ENCODE assay signal across 19 cellular contexts in the genomic region with DNA sequence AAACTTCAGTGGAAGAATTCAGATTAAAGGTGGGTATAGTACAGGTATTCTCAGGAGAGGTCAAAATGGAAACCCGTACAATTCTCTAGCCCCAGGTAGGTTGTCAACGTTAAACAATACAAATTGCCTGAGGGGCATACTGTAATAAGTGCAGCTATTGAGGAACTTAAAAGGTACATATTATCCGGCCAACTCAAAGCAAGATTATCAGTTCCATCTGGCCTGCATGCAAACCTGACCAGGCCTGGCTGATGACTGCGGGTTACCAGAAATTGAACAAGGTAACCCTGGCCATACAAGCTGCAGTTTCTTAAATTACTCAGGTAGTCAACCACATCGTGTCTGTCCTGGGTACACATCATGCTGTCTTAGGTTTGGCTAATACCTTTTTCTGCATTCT. TPM values are rescaled to one million over a fixed set of nuclear protein-coding genes. Genes with fewer than 3 reads are reported as not detected.
"Had no signal": no experiment of that assay in that cellular context is flagged by ENCODE, and none has a peak within 500 bp of the region (broad histone marks: within the 10 kb centered on the region; RNA-seq: fewer than 3 reads in every experiment).

No MANE protein-coding gene starts in this region.

- H3K27me3 Mint-ChIP-seq: naive thymus-derived CD8-positive, alpha-beta T cell had no signal

- H3K9me3 Mint-ChIP-seq: naive thymus-derived CD8-positive, alpha-beta T cell had no signal

- H3K27ac Mint-ChIP-seq: naive thymus-derived CD8-positive, alpha-beta T cell had no signal

- ATAC-seq: gastrocnemius medialis had no signal

- H3K36me3 Mint-ChIP-seq: naive thymus-derived CD8-positive, alpha-beta T cell had no signal

- H3K9me3 ChIP-seq: colonic mucosa, gastrocnemius medialis, mucosa of descending colon, ovary, suprapubic skin, thyroid gland, upper lobe of left lung, uterus had no signal

- H3K4me3 ChIP-seq: colonic mucosa, gastrocnemius medialis, hepatocyte, mucosa of descending colon, ovary, suprapubic skin, thyroid gland, upper lobe of left lung, uterus had no signal

- H3K4me2 ChIP-seq: hepatocyte had no signal

- H3K79me2 ChIP-seq: hepatocyte had no signal

- H3K36me3 ChIP-seq: colonic mucosa, gastrocnemius medialis, ovary, suprapubic skin, thyroid gland, upper lobe of left lung, uterus had no signal

- H3K4me3 Mint-ChIP-seq: naive thymus-derived CD8-positive, alpha-beta T cell had no signal

- H3K27me3 ChIP-seq: colonic mucosa, gastrocnemius medialis, hepatocyte, ovary, suprapubic skin, thyroid gland, upper lobe of left lung, uterus had no signal

- H2AFZ ChIP-seq: hepatocyte had no signal

- H3K27ac ChIP-seq: colonic mucosa, gastrocnemius medialis, hepatocyte, ovary, suprapubic skin, thyroid gland, upper lobe of left lung, uterus had no signal

- H3K4me1 ChIP-seq: colonic mucosa, gastrocnemius medialis, suprapubic skin, thyroid gland, upper lobe of left lung, uterus had no signal

RNA-seq across cellular contexts. Expression of a gene that starts 46.7 kb away (rescaled TPM):
- total RNA-seq: cerebellum; colonic mucosa; dermis microvascular lymphatic vessel endothelial cell; esophagus mucosa; fibroblast of villous mesenchyme; gastrocnemius medialis; hepatocyte; lower leg skin; mucosa of descending colon; naive thymus-derived CD8-positive, alpha-beta T cell; ovary; posterior vena cava; right cardiac atrium; suprapubic skin; thyroid gland; upper lobe of left lung; uterus had no signal
- polyA plus RNA-seq: hepatocyte; naive thymus-derived CD8-positive, alpha-beta T cell; neural cell; ovary; right cardiac atrium; small intestine had no signal
